In the genomic region with DNA sequence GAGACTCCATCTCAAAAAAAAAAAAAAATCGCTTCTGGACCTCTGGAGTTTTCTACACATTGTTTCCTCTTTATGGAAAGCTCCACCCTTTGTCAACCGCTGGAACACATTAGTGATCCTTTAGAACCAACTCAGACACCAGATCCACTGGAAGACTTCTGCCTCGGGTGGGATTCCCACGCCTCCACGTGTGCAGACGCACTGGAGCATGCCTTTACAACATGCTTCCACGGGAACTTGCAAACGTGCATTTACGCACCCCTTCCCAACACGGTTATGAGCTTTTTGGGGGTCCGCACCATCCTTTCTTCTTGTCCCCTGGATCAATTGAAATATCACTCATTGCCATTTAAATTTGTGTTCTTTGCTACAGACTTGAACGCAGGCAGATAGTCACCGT, we compare ENCODE assay signal across 9 cellular contexts. TPM values are rescaled to one million over a fixed set of nuclear protein-coding genes. Genes with fewer than 3 reads are reported as not detected.
"Had no signal": no experiment of that assay in that cellular context is flagged by ENCODE, and none has a peak within 500 bp of the region (broad histone marks: within the 10 kb centered on the region; RNA-seq: fewer than 3 reads in every experiment).

No MANE protein-coding gene starts in this region.

- H3K9me3 Mint-ChIP-seq: GM23338, H9 had no signal

- FAIRE-seq: H1, H54, HTR-8/SVneo had no signal

- H2AFZ ChIP-seq: GM23338 had no signal

- ATAC-seq: GM23338, K562 had no signal

- H3K4me2 ChIP-seq: GM23338 had no signal

- DNase-seq: H9, HCEC 1CT, KG1 had no signal

- H3K4me3 Mint-ChIP-seq: GM23338, H9 had no signal

- H3K4me3 ChIP-seq: GM23338, K562 had no signal

- H3K27ac Mint-ChIP-seq: GM23338, H9 had no signal

RNA-seq across cellular contexts. Expression of gene CYS1, which starts 5.1 kb away (rescaled TPM):
- total RNA-seq: HT-29 had no signal
